In the genomic region with DNA sequence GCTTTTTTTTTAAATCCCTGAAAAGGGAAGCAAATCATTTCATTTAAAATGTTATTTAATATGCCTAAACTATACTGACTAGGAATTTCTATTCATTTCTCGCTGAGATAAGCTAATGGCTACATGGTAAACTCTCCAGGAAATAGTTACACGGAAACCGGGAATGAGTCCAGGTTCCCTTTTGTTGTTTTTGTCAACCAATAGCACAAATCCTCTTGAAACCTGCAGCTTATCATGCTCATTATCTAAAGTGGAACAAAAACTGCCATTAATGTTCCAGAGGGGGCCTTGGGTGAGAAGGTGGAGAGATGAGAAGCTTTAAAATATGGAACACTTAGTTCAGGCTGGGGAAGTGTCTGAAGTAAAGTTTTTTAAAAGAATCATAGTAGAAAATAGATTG, we compare ENCODE assay signal across 14 cellular contexts.
DNase-seq lines count a peak whose midpoint lies in the region; ATAC-seq lines count a peak whose summit lies in the region.
"Had no signal": no experiment of that assay in that cellular context is flagged by ENCODE, and none has a peak within 500 bp of the region (broad histone marks: within the 10 kb centered on the region; RNA-seq: fewer than 3 reads in every experiment).

No MANE protein-coding gene starts in this region.

- no peaks in the 10 kb centered on the region for H3K36me3 ChIP-seq in Karpas-422 (ENCODE audit: insufficient read depth, low read length)
- H3K36me3 ChIP-seq: adrenal gland had no signal

- H3K9me3 ChIP-seq in Karpas-422 (ENCODE audit: low read length): no peaks in the 10 kb centered on the region
- H3K9me3 ChIP-seq: adrenal gland had no signal

- no peaks in the 10 kb centered on the region for H3K79me2 ChIP-seq in Karpas-422 (ENCODE audit: low read length)

- no peak overlapping the region for H3K9ac ChIP-seq in Karpas-422 (ENCODE audit: low read length)

- intact Hi-C loops in posterior vena cava (cut with DNase I): no loop called here

- H3K27me3 ChIP-seq in Karpas-422 (ENCODE audit: low read length): no peaks in the 10 kb centered on the region
- H3K27me3 ChIP-seq: adrenal gland, dorsolateral prefrontal cortex had no signal

- H2AFZ ChIP-seq in Karpas-422 (ENCODE audit: low read length): no peak overlapping the region

- no peak for ATAC-seq in esophagus mucosa
- ATAC-seq: activated CD8-positive, alpha-beta T cell treated with anti-CD3 and anti-CD28 coated beads, Interleukin-2, amount 10 ng/mL, durations not matched to agents 7 days and 5 days; stimulated activated effector memory CD8-positive, alpha-beta T cell treated with anti-CD3 and anti-CD28 coated beads, Interleukin-12 subunit alpha, Interleukin-12 subunit beta, amount 100 ng/mL, for 72 hours had no signal

- no peak overlapping the region for H3K4me3 ChIP-seq in Karpas-422 (ENCODE audit: low read length)
- H3K4me3 ChIP-seq: adrenal gland, dorsolateral prefrontal cortex had no signal

- H3K9me2 ChIP-seq in Karpas-422 (replicated peaks; ENCODE audit: insufficient read depth, low read length): no peaks in the 10 kb centered on the region

- DNase-seq in COR-L47 (lab: John Stamatoyannopoulos, UW) (peak; percentile 93), NCI-H1105 (lab: John Stamatoyannopoulos, UW) (peak; percentile 94), NCI-H69 (lab: John Stamatoyannopoulos, UW) (peak; percentile 77), left kidney (ENCODE audit: low read depth, low spot score) (peak; percentile 16), posterior vena cava (ENCODE audit: low spot score) (no peak), Karpas-422 (no peak), AG08395 (ENCODE audit: low spot score) (no peak)
- DNase-seq: activated CD8-positive, alpha-beta T cell treated with anti-CD3 and anti-CD28 coated beads, Interleukin-2, amount 10 ng/mL, durations not matched to agents 7 days and 5 days; adrenal gland; dorsolateral prefrontal cortex; mammary epithelial cell; NCI-H1694 treated with DMSO at 0.1 percent for 48 hours had no signal

- H3K4me1 ChIP-seq in Karpas-422 (ENCODE audit: low read length): no peaks in the 10 kb centered on the region
- H3K4me1 ChIP-seq: adrenal gland had no signal

- H4K20me1 ChIP-seq in Karpas-422 (ENCODE audit: insufficient read depth, low read depth, low read length): no peaks in the 10 kb centered on the region

- H3K27ac ChIP-seq in Karpas-422 (ENCODE audit: low read length): no peak overlapping the region
- H3K27ac ChIP-seq: adrenal gland, dorsolateral prefrontal cortex had no signal

- no peak overlapping the region for H3K4me2 ChIP-seq in Karpas-422 (ENCODE audit: low read depth, low read length, poor library complexity, severe bottlenecking)

Comparison
In these comparisons a context has a peak if more than half of its experiments do, and no peak if none do; other contexts are left out.
1. DNase-seq: peak in COR-L47 (single experiment), NCI-H1105 (single experiment), NCI-H69 (single experiment) and left kidney (single experiment); none in posterior vena cava (single experiment), Karpas-422 (single experiment) and AG08395 (single experiment).